8 cellular contexts compared by ENCODE assay signal in genomic region chr21:41926807-41927171, GRCh38. TPM values are rescaled to one million over a fixed set of nuclear protein-coding genes. Genes with fewer than 3 reads are reported as not detected.
A peak's percentile ranks its signal among the peaks of the same experiment; 100 is the strongest.
DNase-seq lines count a peak whose midpoint lies in the region; ATAC-seq and TF ChIP-seq lines count a peak whose summit lies in the region.

No MANE protein-coding gene starts in this region.

- no peaks in the 10 kb centered on the region for H3K27me3 ChIP-seq in BLaER1
- H3K27me3 ChIP-seq in mammary epithelial cell (ENCODE audit: insufficient read depth, low read length): no peaks in the 10 kb centered on the region
- H3K27me3 ChIP-seq in aorta (ENCODE audit: control insufficient read depth in 1 of 2, insufficient read depth in 2 of 2, low read length in 1 of 2): no peaks in the 10 kb centered on the region

- peak overlapping the region; percentile 93 for H3K4me3 Mint-ChIP-seq in natural killer cell

- H3K36me3 Mint-ChIP-seq in natural killer cell: no peaks in the 10 kb centered on the region

- peak overlapping the region; percentile 81 for H2AFZ ChIP-seq in mammary epithelial cell (ENCODE audit: low read depth, low read length)

- H3K9me3 Mint-ChIP-seq in natural killer cell: no peaks in the 10 kb centered on the region

- H3K27me3 Mint-ChIP-seq in natural killer cell (ENCODE audit: low read depth in 2 of 2): no peaks in the 10 kb centered on the region

- H3K36me3 ChIP-seq in BLaER1: no peaks in the 10 kb centered on the region
- H3K36me3 ChIP-seq in mammary epithelial cell (ENCODE audit: insufficient read depth, low read length): no peaks in the 10 kb centered on the region
- no peaks in the 10 kb centered on the region for H3K36me3 ChIP-seq in aorta (ENCODE audit: control insufficient read depth in 1 of 2, insufficient read depth in 2 of 2, low read length in 1 of 2)

- DNase-seq in mammary epithelial cell: no peak
- DNase-seq in natural killer cell: no peak
- no peak for DNase-seq in stimulated activated naive CD4-positive, alpha-beta T cell treated with Interleukin-2 at 50 U/mL for 16 hours (lab: John Stamatoyannopoulos, UW)
- no peak for DNase-seq in aorta
- no peak for DNase-seq in activated CD4-positive, alpha-beta T cell treated with anti-CD3 and anti-CD28 coated beads, Interleukin-2, amount 50 U/mL, for 48 hours
- no peak for DNase-seq in HK-2 (ENCODE audit: unreplicated experiment)

- WGBS in mammary epithelial cell (ENCODE audit: low coverage, missing lambda C conversion rate): 3% methylated on average over 3 of the region's 3 CpGs
- WGBS in aorta, 2 donors: 62 to 78% methylated on average over 3 of the region's 3 CpGs

- H3K27ac ChIP-seq in BLaER1: peak overlapping the region; percentile 91
- H3K27ac ChIP-seq in mammary epithelial cell (ENCODE audit: insufficient read depth, low read depth, low read length): peak overlapping the region; percentile 75
- H3K27ac ChIP-seq in aorta (ENCODE audit: low read depth in 1 of 2, low read length in 2 of 2): no peak overlapping the region

- dilution Hi-C loops in mammary epithelial cell (cut with HindIII; ENCODE audit: low sequenced_read_pairs): loop anchor here (25.0 kb wide), 1 partner anchor 314 kb away; no protein-coding TSS in a partner anchor

- H3K27ac Mint-ChIP-seq in natural killer cell: peak overlapping the region; percentile 95 to 100

- H4K20me1 ChIP-seq in BLaER1 (no peaks in the 10 kb centered on the region), mammary epithelial cell (ENCODE audit: insufficient read depth, low read length) (no peaks in the 10 kb centered on the region)

- peaks cover 33 to 55% of the 10 kb centered on the region in 2 donors for H3K4me1 Mint-ChIP-seq in natural killer cell

- H3K4me3 ChIP-seq in BLaER1 (peak overlapping the region; percentile 64), mammary epithelial cell (replicated peaks in 1 of 3; ENCODE audit: insufficient read depth in 1 of 3, low read depth in 2 of 3, low read length in 3 of 3) (peak overlapping the region; percentile 18 to 50 (median 34)), aorta (ENCODE audit: low read length in 2 of 2) (no peak overlapping the region)

- ATAC-seq in HG03175 (IDR thresholded peaks at IDR 0.05; ENCODE audit: unreplicated experiment) (peak; percentile 14), natural killer cell (peak in 2 of 3 donors; percentile 6 to 15), aorta (ENCODE audit: low FRiP score) (no peak)

- BruUV-seq in mammary epithelial cell (replicated peaks; lab: Mats Ljungman, UMichigan): no TSS peak

- H3K9me3 ChIP-seq in BLaER1: no peaks in the 10 kb centered on the region
- no peaks in the 10 kb centered on the region for H3K9me3 ChIP-seq in mammary epithelial cell (replicated peaks; ENCODE audit: insufficient read depth, low read length)
- H3K9me3 ChIP-seq in aorta (ENCODE audit: control insufficient read depth, low read length): no peaks in the 10 kb centered on the region

- peaks cover 95% of the 10 kb centered on the region for H3K4me1 ChIP-seq in BLaER1
- H3K4me1 ChIP-seq in mammary epithelial cell (ENCODE audit: insufficient read depth, low read length): peaks cover 69% of the 10 kb centered on the region
- H3K4me1 ChIP-seq in aorta (ENCODE audit: control insufficient read depth in 1 of 2, insufficient read depth in 2 of 2, low read length in 2 of 2): peaks cover 2% of the 10 kb centered on the region in 2 donors

- intact Hi-C loops in mammary epithelial cell (cut with micrococcal nuclease) (no loop called here), natural killer cell (cut with micrococcal nuclease) (loop anchor here (5.0 kb wide), 1 partner anchor 49 kb away; the partner anchor contains the start of gene PRDM15), aorta (cut with DNase I) (no loop called here)

- peaks cover 65% of the 10 kb centered on the region for H3K79me2 ChIP-seq in mammary epithelial cell (ENCODE audit: insufficient read depth, low read length)

- H3K9ac ChIP-seq in BLaER1 (peak overlapping the region; percentile 85), mammary epithelial cell (ENCODE audit: insufficient read depth, low read length) (peak overlapping the region; percentile 77)

- H3K4me2 ChIP-seq in BLaER1: peak overlapping the region; percentile 97
- H3K4me2 ChIP-seq in mammary epithelial cell (ENCODE audit: insufficient read depth, low read depth, low read length): peak overlapping the region; percentile 93

- CTCF ChIA-PET in mammary epithelial cell (lab: Charles Lee; ENCODE audit: low non-redundant PET): no interaction called here

- in situ Hi-C loops in mammary epithelial cell (cut with MboI; ENCODE audit: low sequenced_read_pairs in 2 of 2): loop anchor here in 1 of 2 donors (25.0 kb wide), 1 partner anchor 314 kb away; no protein-coding TSS in a partner anchor

- TF ChIP-seq CTCF in mammary epithelial cell (conservative IDR thresholded peaks at IDR 0.05 in 1 of 2, IDR thresholded peaks at IDR 0.05 in 1 of 2; ENCODE audit: extremely low read depth in 1 of 2, insufficient read depth in 1 of 2, low read depth in 1 of 2, low read length in 2 of 2) (no peak), natural killer cell (IDR thresholded peaks at IDR 0.05) (no peak)

RNA-seq across cellular contexts. Expression of gene C2CD2, which starts 27.0 kb away (rescaled TPM):
- 10 to 100 TPM; 29.1 to 36.7 TPM for total RNA-seq in mammary epithelial cell
- 28.0 TPM for polyA plus RNA-seq in mammary epithelial cell
- polyA minus RNA-seq in mammary epithelial cell: 90.3 TPM
- 10 to 100 TPM in 1 of 3 donors, 1 to 10 TPM in 2; 2.1 to 10.1 (median 8.9) TPM for total RNA-seq in natural killer cell
- 10 to 100 TPM; 56.8 to 59.8 TPM for total RNA-seq in aorta
- polyA plus RNA-seq in aorta: 10 to 100 TPM; 25.5 to 38.9 TPM

RNA-seq across cellular contexts. Expression of gene PRDM15, which starts 47.6 kb away (rescaled TPM):
- total RNA-seq in mammary epithelial cell (1 to 10 TPM; 7.2 to 8.1 TPM), natural killer cell (10 to 100 TPM; 11.4 to 13.5 (median 11.9) TPM), aorta (10 to 100 TPM in 1 of 2 donors, 1 to 10 TPM in 1; 9.0 to 11.5 TPM)
- polyA plus RNA-seq in mammary epithelial cell (5.8 TPM), aorta (1 to 10 TPM; 2.6 to 5.9 TPM)
- polyA minus RNA-seq in mammary epithelial cell: 29.5 TPM

Comparison
In these comparisons a context has a peak if more than half of its experiments do, and no peak if none do; other contexts are left out.
1. H3K27ac ChIP-seq: peak in BLaER1 (single experiment) and mammary epithelial cell (single experiment); none in aorta (0 of 2).
2. H3K4me3 ChIP-seq: peak in BLaER1 (single experiment) and mammary epithelial cell (3 of 3); none in aorta (0 of 2).